In genomic region chr7:84633-85020, GRCh38 we compare ENCODE assay signal across 22 cellular contexts.
DNase-seq lines count a peak whose midpoint lies in the region; ATAC-seq and TF ChIP-seq lines count a peak whose summit lies in the region.
"Had no signal": no experiment of that assay in that cellular context is flagged by ENCODE, and none has a peak within 500 bp of the region (broad histone marks: within the 10 kb centered on the region; RNA-seq: fewer than 3 reads in every experiment).

No MANE protein-coding gene starts in this region.

- 93 to 94% methylated on average over 11 of the region's 11 CpGs for WGBS in sigmoid colon, 2 donors

- H3K27me3 ChIP-seq in sigmoid colon = no peaks in the 10 kb centered on the region

- peaks cover 0 to 51% (median 38%) of the 10 kb centered on the region in 4 donors for H3K4me1 ChIP-seq in sigmoid colon

- TF ChIP-seq EP300 in sigmoid colon (IDR thresholded peaks at IDR 0.05) = no peak

- no peak for TF ChIP-seq POLR2A in sigmoid colon (IDR thresholded peaks at IDR 0.05)

- ATAC-seq in GM21737 (IDR thresholded peaks at IDR 0.05; ENCODE audit: unreplicated experiment) = no peak
- ATAC-seq: HepG2 had no signal

- no peak overlapping the region for H3K27ac ChIP-seq in coronary artery
- no peak overlapping the region for H3K27ac ChIP-seq in sigmoid colon

- H3K4me3 ChIP-seq in coronary artery (no peak overlapping the region), sigmoid colon (no peak overlapping the region)

- intact Hi-C loops in sigmoid colon (cut with DNase I) = no loop called here

- TF ChIP-seq CTCF in coronary artery (IDR thresholded peaks at IDR 0.05) (no peak), sigmoid colon (IDR thresholded peaks at IDR 0.05) (no peak)

- no peaks in the 10 kb centered on the region for H3K36me3 ChIP-seq in sigmoid colon

- H3K9me3 ChIP-seq in sigmoid colon = no peaks in the 10 kb centered on the region

- peak; percentile 24 for DNase-seq in activated effector memory CD4-positive, alpha-beta T cell treated with anti-CD3 and anti-CD28 coated beads, Interleukin-2, amount 50 U/mL, for 16 hours
- DNase-seq in activated effector memory CD4-positive, alpha-beta T cell treated with Interleukin-2 at 50 U/mL for 16 hours = no peak
- DNase-seq in coronary artery (ENCODE audit: low spot score) (peak; percentile 50), mesenteric fat pad (ENCODE audit: low spot score) (peak; percentile 64), sigmoid colon (peak; percentile 48), GM03348 (ENCODE audit: low spot score) (no peak), NCI-H2196 (lab: John Stamatoyannopoulos, UW; ENCODE audit: unreplicated experiment) (no peak)
- DNase-seq: AML-193; DMS53; GDM1; HFFc6; KG1; NCI-H1092; NCI-H1436; NCI-H187 treated with DMSO at 0.1 percent for 48 hours; NCI-H2107; NCI-H510A treated with DMSO at 0.1 percent for 48 hours; NCI-H748 treated with DMSO at 0.1 percent for 48 hours; NK-92 treated with Interleukin-12 subunit alpha and Interleukin-12 subunit beta, amount 100 ng/mL, for 24 hours; SHP77 treated with DMSO at 0.1 percent for 48 hours had no signal

Comparison
In these comparisons a context has a peak if more than half of its experiments do, and no peak if none do; other contexts are left out.
1. DNase-seq: peak in activated effector memory CD4-positive, alpha-beta T cell treated with anti-CD3 and anti-CD28 coated beads, Interleukin-2, amount 50 U/mL, for 16 hours (single experiment), coronary artery (single experiment), mesenteric fat pad (single experiment) and sigmoid colon (single experiment); none in activated effector memory CD4-positive, alpha-beta T cell treated with Interleukin-2 at 50 U/mL for 16 hours (single experiment), GM03348 (single experiment) and NCI-H2196 (single experiment).